ENCODE assay signal across 17 cellular contexts in genomic region chr3:115292131-115292530, GRCh38.
DNase-seq lines count a peak whose midpoint lies in the region; TF ChIP-seq lines count a peak whose summit lies in the region.
"Had no signal": no experiment of that assay in that cellular context is flagged by ENCODE, and none has a peak within 500 bp of the region (broad histone marks: within the 10 kb centered on the region; RNA-seq: fewer than 3 reads in every experiment).

No MANE protein-coding gene starts in this region.

- no peaks in the 10 kb centered on the region for H3K36me3 ChIP-seq in neural cell (ENCODE audit: insufficient read depth, low read length)
- H3K36me3 ChIP-seq in SK-N-SH (replicated peaks in 1 of 2; ENCODE audit: control insufficient read depth in 1 of 2, insufficient read depth in 2 of 2, low read length in 1 of 2) = no peaks in the 10 kb centered on the region
- H3K36me3 ChIP-seq: BLaER1 had no signal

- H2AFZ ChIP-seq in neural cell (ENCODE audit: low read depth, low read length) (no peak overlapping the region), SK-N-SH (ENCODE audit: low read depth) (no peak overlapping the region)

- H3F3A ChIP-seq in neural cell (ENCODE audit: insufficient read depth, low read length, poor library complexity, severe bottlenecking) = no peaks in the 10 kb centered on the region
- no peaks in the 10 kb centered on the region for H3F3A ChIP-seq in SK-N-SH (replicated peaks; ENCODE audit: insufficient read depth)

- TF ChIP-seq RAD21 in neural cell (conservative IDR thresholded peaks at IDR 0.05) = no peak
- TF ChIP-seq RAD21 in SK-N-SH (IDR thresholded peaks at IDR 0.05; ENCODE audit: low read length) = no peak

- TF ChIP-seq CTCF in neural cell (IDR thresholded peaks at IDR 0.05; ENCODE audit: poor library complexity, severe bottlenecking) (no peak), SK-N-SH (IDR thresholded peaks at IDR 0.05) (no peak)

- H3K4me1 ChIP-seq in SK-N-SH (ENCODE audit: control insufficient read depth in 1 of 2, insufficient read depth in 2 of 2, low read depth in 1 of 2, low read length in 1 of 2) = no peaks in the 10 kb centered on the region
- H3K4me1 ChIP-seq: BLaER1, Caco-2 had no signal

- 73% methylated on average over 2 of the region's 2 CpGs for WGBS in SK-N-SH (ENCODE audit: low lambda C conversion rate)

- H3K4me2 ChIP-seq in neural cell (ENCODE audit: low read length) (no peak overlapping the region), SK-N-SH (no peak overlapping the region)
- H3K4me2 ChIP-seq: BLaER1 had no signal

- H3K27me3 ChIP-seq in neural cell (ENCODE audit: insufficient read depth, low read depth, low read length) (no peaks in the 10 kb centered on the region), SK-N-SH (ENCODE audit: insufficient read depth) (no peaks in the 10 kb centered on the region)
- H3K27me3 ChIP-seq: BLaER1 had no signal

- no peak for TF ChIP-seq EP300 in neural cell (conservative IDR thresholded peaks at IDR 0.05; ENCODE audit: poor library complexity, severe bottlenecking)
- TF ChIP-seq EP300 in SK-N-SH (IDR thresholded peaks at IDR 0.05; ENCODE audit: borderline replicate concordance in 1 of 2, low read depth in 1 of 2, low read length in 1 of 2) = no peak

- in situ Hi-C loops in G401 (cut with HindIII; ENCODE audit: low sequenced_read_pairs) = no loop called here

- H3K9me3 ChIP-seq in neural cell (ENCODE audit: low read length) (no peaks in the 10 kb centered on the region), SK-N-SH (no peaks in the 10 kb centered on the region)
- H3K9me3 ChIP-seq: BLaER1, Caco-2 had no signal

- POLR2A ChIA-PET in SK-N-SH (lab: Yijun Ruan, JAX) = no interaction called here

- H3K9me2 ChIP-seq in neural cell (ENCODE audit: insufficient read depth, low read length) = no peaks in the 10 kb centered on the region
- H3K9me2 ChIP-seq in SK-N-SH = no peaks in the 10 kb centered on the region

- peak; percentile 88 for DNase-seq in G401 (ENCODE audit: low spot score)
- peak; percentile 49 to 79 for DNase-seq in NCI-H446 (lab: John Stamatoyannopoulos, UW)
- DNase-seq in cerebellar cortex (ENCODE audit: low spot score) = peak; percentile 87
- no peak for DNase-seq in SK-N-SH
- DNase-seq in SW480 (ENCODE audit: low spot score) = no peak
- DNase-seq: Caco-2; CD4-positive, CD25-positive, alpha-beta regulatory T cell; CD8-positive, alpha-beta T cell; DMS153; DMS79; EL; GF-D8; H7; HCEC 1CT had no signal

- CTCF ChIA-PET in SK-N-SH (lab: Yijun Ruan, JAX) = interaction anchor here (1.4 kb wide), 1 partner anchor 492 kb away, joined by 4 read pairs; no protein-coding TSS in a partner anchor

- no peak overlapping the region for H3K9ac ChIP-seq in neural cell (ENCODE audit: low read length)
- no peak overlapping the region for H3K9ac ChIP-seq in SK-N-SH
- H3K9ac ChIP-seq: BLaER1 had no signal

- H3K4me3 ChIP-seq in neural cell (ENCODE audit: low read length) (no peak overlapping the region), SK-N-SH (ENCODE audit: low read depth in 2 of 2, low read length in 1 of 2) (no peak overlapping the region)
- H3K4me3 ChIP-seq: BLaER1 had no signal

- H3K79me2 ChIP-seq in neural cell (replicated peaks; ENCODE audit: insufficient read depth, low read length) = no peaks in the 10 kb centered on the region
- H3K79me2 ChIP-seq in SK-N-SH (ENCODE audit: insufficient read depth) = no peaks in the 10 kb centered on the region

- H3K27ac ChIP-seq in neural cell (ENCODE audit: low read length) (peak overlapping the region; percentile 66), SK-N-SH (ENCODE audit: low read depth in 2 of 2, low read length in 1 of 2) (no peak overlapping the region)
- H3K27ac ChIP-seq: BLaER1, C4-2B had no signal

- H4K20me1 ChIP-seq in neural cell (ENCODE audit: insufficient read depth) (no peaks in the 10 kb centered on the region), SK-N-SH (ENCODE audit: insufficient read depth) (no peaks in the 10 kb centered on the region)
- H4K20me1 ChIP-seq: BLaER1 had no signal

TF ChIP-seq in neural cell, 6 proteins besides CTCF, POLR2A, EP300 and RAD21:
- TF ChIP-seq SMC3 (conservative IDR thresholded peaks at IDR 0.05; ENCODE audit: poor library complexity) = no peak
- TF ChIP-seq POLR2AphosphoS5 (IDR thresholded peaks at IDR 0.05) = no peak
- TF ChIP-seq REST (IDR thresholded peaks at IDR 0.05; ENCODE audit: borderline replicate concordance) = no peak
- no peak for TF ChIP-seq TAF1 (IDR thresholded peaks at IDR 0.05; ENCODE audit: low read depth)
- no peak for TF ChIP-seq MXI1 (conservative IDR thresholded peaks at IDR 0.05; ENCODE audit: poor library complexity, severe bottlenecking)
- TF ChIP-seq EZH2 (IDR thresholded peaks at IDR 0.05; ENCODE audit: borderline replicate concordance, insufficient read depth, low read length, poor library complexity, severe bottlenecking) = no peak

TF ChIP-seq in SK-N-SH, 30 proteins besides CTCF, POLR2A, EP300 and RAD21:
- TF ChIP-seq TCF12 (IDR thresholded peaks at IDR 0.05) (no peak), MXI1 (IDR thresholded peaks at IDR 0.05; ENCODE audit: low read depth, low read length) (no peak), MEF2A (IDR thresholded peaks at IDR 0.05; ENCODE audit: borderline replicate concordance, low read depth) (no peak), FOXM1 (IDR thresholded peaks at IDR 0.05; ENCODE audit: low read depth) (no peak), NRF1 (IDR thresholded peaks at IDR 0.05; ENCODE audit: low read depth, low read length) (no peak), EZH2phosphoT487 (IDR thresholded peaks at IDR 0.05; ENCODE audit: borderline replicate concordance, low read depth) (no peak), REST (IDR thresholded peaks at IDR 0.05; ENCODE audit: low read depth, low read length) (no peak), TAF1 (IDR thresholded peaks at IDR 0.05; ENCODE audit: borderline replicate concordance, low read depth, low read length) (no peak), RCOR1 (IDR thresholded peaks at IDR 0.05; ENCODE audit: low read length) (no peak), MAX (IDR thresholded peaks at IDR 0.05; ENCODE audit: low read depth) (no peak), YY1 (IDR thresholded peaks at IDR 0.05; ENCODE audit: low read depth) (no peak), IRF3 (IDR thresholded peaks at IDR 0.05; ENCODE audit: low read depth, low read length) (no peak), ELF1 (IDR thresholded peaks at IDR 0.05) (no peak), JUND (IDR thresholded peaks at IDR 0.05) (no peak), RFX5 (IDR thresholded peaks at IDR 0.05; ENCODE audit: low read length) (no peak)
- TF ChIP-seq, protein P1, sequence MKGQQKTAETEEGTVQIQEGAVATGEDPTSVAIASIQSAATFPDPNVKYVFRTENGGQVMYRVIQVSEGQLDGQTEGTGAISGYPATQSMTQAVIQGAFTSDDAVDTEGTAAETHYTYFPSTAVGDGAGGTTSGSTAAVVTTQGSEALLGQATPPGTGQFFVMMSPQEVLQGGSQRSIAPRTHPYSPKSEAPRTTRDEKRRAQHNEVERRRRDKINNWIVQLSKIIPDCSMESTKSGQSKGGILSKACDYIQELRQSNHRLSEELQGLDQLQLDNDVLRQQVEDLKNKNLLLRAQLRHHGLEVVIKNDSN (IDR thresholded peaks at IDR 0.05; ENCODE audit: borderline replicate concordance, low read depth) = no peak
- TF ChIP-seq, protein P2, sequence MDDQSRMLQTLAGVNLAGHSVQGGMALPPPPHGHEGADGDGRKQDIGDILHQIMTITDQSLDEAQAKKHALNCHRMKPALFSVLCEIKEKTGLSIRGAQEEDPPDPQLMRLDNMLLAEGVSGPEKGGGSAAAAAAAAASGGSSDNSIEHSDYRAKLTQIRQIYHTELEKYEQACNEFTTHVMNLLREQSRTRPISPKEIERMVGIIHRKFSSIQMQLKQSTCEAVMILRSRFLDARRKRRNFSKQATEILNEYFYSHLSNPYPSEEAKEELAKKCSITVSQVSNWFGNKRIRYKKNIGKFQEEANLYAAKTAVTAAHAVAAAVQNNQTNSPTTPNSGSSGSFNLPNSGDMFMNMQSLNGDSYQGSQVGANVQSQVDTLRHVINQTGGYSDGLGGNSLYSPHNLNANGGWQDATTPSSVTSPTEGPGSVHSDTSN (IDR thresholded peaks at IDR 0.05) = no peak

Comparison
In these comparisons a context has a peak if more than half of its experiments do, and no peak if none do; other contexts are left out.
1. DNase-seq: peak in G401 (single experiment), NCI-H446 (2 of 2) and cerebellar cortex (single experiment); none in SK-N-SH (single experiment) and SW480 (single experiment).